ENCODE assay signal across 1 cellular context in genomic region chr11:116833816-116834534, GRCh38.
TF ChIP-seq lines count a peak whose summit lies in the region.

No MANE protein-coding gene starts in this region.

TF ChIP-seq in HepG2, 621 proteins besides CTCF, POLR2A, EP300 and RAD21 (continued from another document and continues in another):
- TF ChIP-seq HOMEZ (CRISPR knock-in tag; IDR thresholded peaks at IDR 0.05; ENCODE audit: low read depth) = no peak
- TF ChIP-seq SCMH1 (CRISPR knock-in tag; IDR thresholded peaks at IDR 0.05; ENCODE audit: borderline replicate concordance) = no peak
- no peak; the same call in 1 of the 2 replicates for TF ChIP-seq ZNF670 (CRISPR knock-in tag; IDR thresholded peaks at IDR 0.05; ENCODE audit: borderline replicate concordance)
- peak; percentile 92 for TF ChIP-seq MED1 (CRISPR knock-in tag; IDR thresholded peaks at IDR 0.05)
- no peak for TF ChIP-seq ZNF660 (CRISPR knock-in tag; IDR thresholded peaks at IDR 0.05; ENCODE audit: borderline replicate concordance, low read depth)
- no peak for TF ChIP-seq IRF1 (CRISPR knock-in tag; IDR thresholded peaks at IDR 0.05; ENCODE audit: low read depth)
- no peak for TF ChIP-seq ISL2 (CRISPR knock-in tag; IDR thresholded peaks at IDR 0.05)
- peak; percentile 17; the same call in 1 of the 2 replicates for TF ChIP-seq ZNF3 (CRISPR knock-in tag; IDR thresholded peaks at IDR 0.05)
- no peak for TF ChIP-seq KLF13 (CRISPR knock-in tag; IDR thresholded peaks at IDR 0.05)
- peak; percentile 48; the same call in 1 of the 2 replicates for TF ChIP-seq ZNF414 (CRISPR knock-in tag; IDR thresholded peaks at IDR 0.05)
- no peak for TF ChIP-seq CEBPB (IDR thresholded peaks at IDR 0.05; ENCODE audit: borderline replicate concordance, low read depth, low read length)
- TF ChIP-seq SNRNP70 (IDR thresholded peaks at IDR 0.05; ENCODE audit: low read depth, low read length) = no peak
- TF ChIP-seq ZNF883 (CRISPR knock-in tag; IDR thresholded peaks at IDR 0.05; ENCODE audit: not compliant biosample characterization) = no peak
- TF ChIP-seq NR2F2 (IDR thresholded peaks at IDR 0.05; ENCODE audit: borderline replicate concordance, low read depth) = no peak
- TF ChIP-seq ZNF646 (CRISPR knock-in tag; IDR thresholded peaks at IDR 0.05) = no peak
- TF ChIP-seq ERF (CRISPR knock-in tag; IDR thresholded peaks at IDR 0.05) = peak; percentile 80
- no peak for TF ChIP-seq SETDB1 (CRISPR knock-in tag; IDR thresholded peaks at IDR 0.05; ENCODE audit: borderline replicate concordance)
- TF ChIP-seq DNMT1 (CRISPR knock-in tag; IDR thresholded peaks at IDR 0.05) = 0 out of 2 replicates have a peak, but pooled peaks have one; percentile 4
- peak; percentile 50; the same call in 1 of the 2 replicates for TF ChIP-seq ZFP82 (CRISPR knock-in tag; IDR thresholded peaks at IDR 0.05; ENCODE audit: borderline replicate concordance)
- TF ChIP-seq SNAI1 (CRISPR knock-in tag; IDR thresholded peaks at IDR 0.05; ENCODE audit: borderline replicate concordance) = no peak
- peak; percentile 87; the same call in 1 of the 2 replicates for TF ChIP-seq BATF2 (CRISPR knock-in tag; IDR thresholded peaks at IDR 0.05)
- no peak for TF ChIP-seq ZBTB46 (CRISPR knock-in tag; IDR thresholded peaks at IDR 0.05; ENCODE audit: borderline replicate concordance)
- TF ChIP-seq ZFP91 (CRISPR knock-in tag; IDR thresholded peaks at IDR 0.05; ENCODE audit: borderline replicate concordance) = no peak; the same call in 1 of the 2 replicates
- TF ChIP-seq SKIL (CRISPR knock-in tag; IDR thresholded peaks at IDR 0.05; ENCODE audit: borderline replicate concordance) = peak; percentile 33; the same call in 1 of the 2 replicates
- peak; percentile 51; the same call in 1 of the 2 replicates for TF ChIP-seq ZNF329 (CRISPR knock-in tag; IDR thresholded peaks at IDR 0.05; ENCODE audit: low read depth)
- peak; percentile 68; the same call in 1 of the 2 replicates for TF ChIP-seq ZNF224 (CRISPR knock-in tag; IDR thresholded peaks at IDR 0.05)
- peak; percentile 80 for TF ChIP-seq TARDBP (CRISPR knock-in tag; IDR thresholded peaks at IDR 0.05)
- TF ChIP-seq KIAA2018 (CRISPR knock-in tag; IDR thresholded peaks at IDR 0.05; ENCODE audit: borderline replicate concordance) = no peak; the same call in 1 of the 2 replicates
